1 cellular context compared by ENCODE assay signal in genomic region chr20:43923322-43923721, GRCh38.
TF ChIP-seq lines count a peak whose summit lies in the region.

No MANE protein-coding gene starts in this region.

TF ChIP-seq in GM12878, 131 proteins besides CTCF, POLR2A, EP300 and RAD21 (continued from another document):
- TF ChIP-seq ZNF687 (IDR thresholded peaks at IDR 0.05) (no peak), NBN (IDR thresholded peaks at IDR 0.05) (no peak), PKNOX1 (IDR thresholded peaks at IDR 0.05) (no peak), STAT3 (IDR thresholded peaks at IDR 0.05; ENCODE audit: low read depth, low read length) (no peak), POLR2AphosphoS5 (IDR thresholded peaks at IDR 0.05; ENCODE audit: low read length) (no peak), NR2C2 (IDR thresholded peaks at IDR 0.05; ENCODE audit: borderline replicate concordance, control insufficient read depth, insufficient read length, low read depth) (no peak), BRCA1 (IDR thresholded peaks at IDR 0.05; ENCODE audit: low read depth, low read length) (no peak), TBL1XR1 (IDR thresholded peaks at IDR 0.05; ENCODE audit: low read depth, low read length) (no peak), NR2C1 (IDR thresholded peaks at IDR 0.05) (no peak), PML (IDR thresholded peaks at IDR 0.05; ENCODE audit: low read length) (no peak), TCF3 (IDR thresholded peaks at IDR 0.05; ENCODE audit: borderline replicate concordance, insufficient read depth, low read depth, low read length) (no peak), SPI1 (IDR thresholded peaks at IDR 0.05; ENCODE audit: borderline replicate concordance, insufficient read depth, low read depth, low read length) (no peak)
- TF ChIP-seq, protein P1, sequence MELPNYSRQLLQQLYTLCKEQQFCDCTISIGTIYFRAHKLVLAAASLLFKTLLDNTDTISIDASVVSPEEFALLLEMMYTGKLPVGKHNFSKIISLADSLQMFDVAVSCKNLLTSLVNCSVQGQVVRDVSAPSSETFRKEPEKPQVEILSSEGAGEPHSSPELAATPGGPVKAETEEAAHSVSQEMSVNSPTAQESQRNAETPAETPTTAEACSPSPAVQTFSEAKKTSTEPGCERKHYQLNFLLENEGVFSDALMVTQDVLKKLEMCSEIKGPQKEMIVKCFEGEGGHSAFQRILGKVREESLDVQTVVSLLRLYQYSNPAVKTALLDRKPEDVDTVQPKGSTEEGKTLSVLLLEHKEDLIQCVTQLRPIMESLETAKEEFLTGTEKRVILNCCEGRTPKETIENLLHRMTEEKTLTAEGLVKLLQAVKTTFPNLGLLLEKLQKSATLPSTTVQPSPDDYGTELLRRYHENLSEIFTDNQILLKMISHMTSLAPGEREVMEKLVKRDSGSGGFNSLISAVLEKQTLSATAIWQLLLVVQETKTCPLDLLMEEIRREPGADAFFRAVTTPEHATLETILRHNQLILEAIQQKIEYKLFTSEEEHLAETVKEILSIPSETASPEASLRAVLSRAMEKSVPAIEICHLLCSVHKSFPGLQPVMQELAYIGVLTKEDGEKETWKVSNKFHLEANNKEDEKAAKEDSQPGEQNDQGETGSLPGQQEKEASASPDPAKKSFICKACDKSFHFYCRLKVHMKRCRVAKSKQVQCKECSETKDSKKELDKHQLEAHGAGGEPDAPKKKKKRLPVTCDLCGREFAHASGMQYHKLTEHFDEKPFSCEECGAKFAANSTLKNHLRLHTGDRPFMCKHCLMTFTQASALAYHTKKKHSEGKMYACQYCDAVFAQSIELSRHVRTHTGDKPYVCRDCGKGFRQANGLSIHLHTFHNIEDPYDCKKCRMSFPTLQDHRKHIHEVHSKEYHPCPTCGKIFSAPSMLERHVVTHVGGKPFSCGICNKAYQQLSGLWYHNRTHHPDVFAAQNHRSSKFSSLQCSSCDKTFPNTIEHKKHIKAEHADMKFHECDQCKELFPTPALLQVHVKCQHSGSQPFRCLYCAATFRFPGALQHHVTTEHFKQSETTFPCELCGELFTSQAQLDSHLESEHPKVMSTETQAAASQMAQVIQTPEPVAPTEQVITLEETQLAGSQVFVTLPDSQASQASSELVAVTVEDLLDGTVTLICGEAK (IDR thresholded peaks at IDR 0.05; ENCODE audit: borderline replicate concordance) = no peak
- TF ChIP-seq, protein P2, sequence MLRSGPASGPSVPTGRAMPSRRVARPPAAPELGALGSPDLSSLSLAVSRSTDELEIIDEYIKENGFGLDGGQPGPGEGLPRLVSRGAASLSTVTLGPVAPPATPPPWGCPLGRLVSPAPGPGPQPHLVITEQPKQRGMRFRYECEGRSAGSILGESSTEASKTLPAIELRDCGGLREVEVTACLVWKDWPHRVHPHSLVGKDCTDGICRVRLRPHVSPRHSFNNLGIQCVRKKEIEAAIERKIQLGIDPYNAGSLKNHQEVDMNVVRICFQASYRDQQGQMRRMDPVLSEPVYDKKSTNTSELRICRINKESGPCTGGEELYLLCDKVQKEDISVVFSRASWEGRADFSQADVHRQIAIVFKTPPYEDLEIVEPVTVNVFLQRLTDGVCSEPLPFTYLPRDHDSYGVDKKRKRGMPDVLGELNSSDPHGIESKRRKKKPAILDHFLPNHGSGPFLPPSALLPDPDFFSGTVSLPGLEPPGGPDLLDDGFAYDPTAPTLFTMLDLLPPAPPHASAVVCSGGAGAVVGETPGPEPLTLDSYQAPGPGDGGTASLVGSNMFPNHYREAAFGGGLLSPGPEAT (IDR thresholded peaks at IDR 0.05; ENCODE audit: low read depth) = no peak
- TF ChIP-seq, protein P3, sequence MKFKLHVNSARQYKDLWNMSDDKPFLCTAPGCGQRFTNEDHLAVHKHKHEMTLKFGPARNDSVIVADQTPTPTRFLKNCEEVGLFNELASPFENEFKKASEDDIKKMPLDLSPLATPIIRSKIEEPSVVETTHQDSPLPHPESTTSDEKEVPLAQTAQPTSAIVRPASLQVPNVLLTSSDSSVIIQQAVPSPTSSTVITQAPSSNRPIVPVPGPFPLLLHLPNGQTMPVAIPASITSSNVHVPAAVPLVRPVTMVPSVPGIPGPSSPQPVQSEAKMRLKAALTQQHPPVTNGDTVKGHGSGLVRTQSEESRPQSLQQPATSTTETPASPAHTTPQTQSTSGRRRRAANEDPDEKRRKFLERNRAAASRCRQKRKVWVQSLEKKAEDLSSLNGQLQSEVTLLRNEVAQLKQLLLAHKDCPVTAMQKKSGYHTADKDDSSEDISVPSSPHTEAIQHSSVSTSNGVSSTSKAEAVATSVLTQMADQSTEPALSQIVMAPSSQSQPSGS (IDR thresholded peaks at IDR 0.05; ENCODE audit: low read length) = no peak
